17 cellular contexts compared by ENCODE assay signal in genomic region chr16:53844796-53845195, GRCh38.
DNase-seq lines count a peak whose midpoint lies in the region; ATAC-seq lines count a peak whose summit lies in the region.
"Had no signal": no experiment of that assay in that cellular context is flagged by ENCODE, and none has a peak within 500 bp of the region (broad histone marks: within the 10 kb centered on the region; RNA-seq: fewer than 3 reads in every experiment).

No MANE protein-coding gene starts in this region.

- H3K9ac ChIP-seq in BLaER1, result no peak overlapping the region

- peaks cover 9% of the 10 kb centered on the region; the same call in 1 of the 2 replicates for H3K36me3 ChIP-seq in BLaER1
- 0 out of 2 replicates have a peak, but pooled peaks cover 4% of the 10 kb centered on the region for H3K36me3 ChIP-seq in SJCRH30

- H3K27me3 ChIP-seq in BLaER1 (no peaks in the 10 kb centered on the region), SJCRH30 (no peaks in the 10 kb centered on the region), right cardiac atrium (ENCODE audit: control insufficient read depth, insufficient read depth) (no peaks in the 10 kb centered on the region)

- intact Hi-C loops in right cardiac atrium (cut with DNase I), result no loop called here

- H3K4me1 ChIP-seq in BLaER1, result peaks cover 50% of the 10 kb centered on the region
- H3K4me1 ChIP-seq in SJCRH30, result peaks cover 17% of the 10 kb centered on the region
- H3K4me1 ChIP-seq in right cardiac atrium (ENCODE audit: control insufficient read depth, insufficient read depth, low read length), result no peaks in the 10 kb centered on the region
- H3K4me1 ChIP-seq: A549 had no signal

- H3K4me2 ChIP-seq in BLaER1, result peak overlapping the region; percentile 9
- H3K4me2 ChIP-seq: A549 had no signal

- DNase-seq in SJCRH30, result peak; percentile 35 to 72
- peak; percentile 68 for DNase-seq in foreskin melanocyte
- peak; percentile 36 for DNase-seq in putamen (ENCODE audit: low spot score)
- no peak for DNase-seq in stimulated activated CD4-positive, alpha-beta T cell treated with anti-CD3 and anti-CD28 coated beads, Interleukin-12 subunit alpha, Interleukin-12 subunit beta, amount 100 ng/mL, for 4 hours
- no peak for DNase-seq in right cardiac atrium
- DNase-seq: H9; IMR-90; NCI-H1436 treated with DMSO at 0.1 percent for 48 hours; NCI-H2081 treated with DMSO at 0.1 percent for 48 hours; NCI-H226; NCI-H526; NK-92 treated with Interleukin-12 subunit alpha and Interleukin-12 subunit beta, amount 100 ng/mL, for 24 hours; OCI-M1; RPMI8226 had no signal

- 83% methylated on average over 3 of the region's 3 CpGs for WGBS in right cardiac atrium

- no peaks in the 10 kb centered on the region for H3K9me3 ChIP-seq in BLaER1
- no peaks in the 10 kb centered on the region for H3K9me3 ChIP-seq in SJCRH30 (replicated peaks)
- no peaks in the 10 kb centered on the region for H3K9me3 ChIP-seq in right cardiac atrium (ENCODE audit: control insufficient read depth, low read length)
- H3K9me3 ChIP-seq: A549 had no signal

- H3K4me3 ChIP-seq in BLaER1, result no peak overlapping the region
- H3K4me3 ChIP-seq in SJCRH30, result no peak overlapping the region
- no peak overlapping the region for H3K4me3 ChIP-seq in right cardiac atrium (ENCODE audit: low read length)
- H3K4me3 ChIP-seq: A549 had no signal

- no peaks in the 10 kb centered on the region for H4K20me1 ChIP-seq in BLaER1

- ATAC-seq in GM21526 (IDR thresholded peaks at IDR 0.05; ENCODE audit: low FRiP score, unreplicated experiment), result no peak
- no peak for ATAC-seq in right cardiac atrium
- ATAC-seq: A549 had no signal

- no peak overlapping the region for H3K27ac ChIP-seq in BLaER1
- no peak overlapping the region; the same call in 1 of the 2 replicates for H3K27ac ChIP-seq in SJCRH30
- H3K27ac ChIP-seq in right cardiac atrium (ENCODE audit: low read length), result no peak overlapping the region
- H3K27ac ChIP-seq: A549 had no signal

Comparison
In these comparisons a context has a peak if more than half of its experiments do, and no peak if none do; other contexts are left out.
1. DNase-seq: peak in SJCRH30 (2 of 2), foreskin melanocyte (single experiment) and putamen (single experiment); none in stimulated activated CD4-positive, alpha-beta T cell treated with anti-CD3 and anti-CD28 coated beads, Interleukin-12 subunit alpha, Interleukin-12 subunit beta, amount 100 ng/mL, for 4 hours (single experiment) and right cardiac atrium (0 of 3).